Comparison of ENCODE assay signal across 8 cellular contexts in the genomic region with DNA sequence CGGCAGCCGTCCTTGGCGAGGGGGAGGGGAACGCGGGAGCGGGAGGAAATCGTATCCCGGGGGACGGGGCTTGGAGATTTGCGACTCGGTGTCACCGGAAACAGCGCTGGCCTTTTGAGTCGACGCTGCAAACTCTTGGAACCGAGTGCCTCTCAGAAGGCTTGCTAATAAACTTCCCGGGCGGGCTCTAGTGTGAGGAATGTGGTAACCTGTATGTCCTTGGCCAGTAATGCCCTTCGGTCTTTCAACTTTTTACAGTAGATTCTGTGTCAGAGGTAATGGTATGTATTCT.
DNase-seq lines count a peak whose midpoint lies in the region; TF ChIP-seq lines count a peak whose summit lies in the region.

No MANE protein-coding gene starts in this region.

- H3K9me3 ChIP-seq in SJCRH30 (replicated peaks) = no peaks in the 10 kb centered on the region
- no peaks in the 10 kb centered on the region for H3K9me3 ChIP-seq in fibroblast of lung (ENCODE audit: control insufficient read depth, insufficient read depth, low read depth, low read length)

- peak overlapping the region; percentile 88 for H3K4me2 ChIP-seq in fibroblast of lung (ENCODE audit: extremely low read depth, insufficient read depth, low read length)

- H3K79me2 ChIP-seq in fibroblast of lung (ENCODE audit: control insufficient read depth, insufficient read depth, low read length) = peaks cover 52% of the 10 kb centered on the region

- DNase-seq in NOMO-1 treated with DMSO at 0.1 percent for 48 hours (lab: John Stamatoyannopoulos, UW; ENCODE audit: unreplicated experiment) (peak; percentile 57), NOMO-1 treated with dmso at 0.1 percent for 144 hours (lab: John Stamatoyannopoulos, UW; ENCODE audit: unreplicated experiment) (no peak), SJCRH30 (no peak), fibroblast of lung (ENCODE audit: low read depth in 2 of 2) (no peak), retinal pigment epithelial cell (ENCODE audit: low read depth) (peak; percentile 34), pons (ENCODE audit: low spot score) (no peak), NCI-H1092 treated with DMSO at 0.1 percent for 48 hours (lab: John Stamatoyannopoulos, UW) (no peak), dermis blood vessel endothelial cell (no peak)

- no peaks in the 10 kb centered on the region for H3K27me3 ChIP-seq in SJCRH30
- H3K27me3 ChIP-seq in fibroblast of lung (ENCODE audit: control insufficient read depth, insufficient read depth, low read length) = no peaks in the 10 kb centered on the region

- TF ChIP-seq CTCF in fibroblast of lung (conservative IDR thresholded peaks at IDR 0.05 in 1 of 2, IDR thresholded peaks at IDR 0.05 in 1 of 2; ENCODE audit: low read depth in 1 of 2, low read length in 2 of 2) (peak; percentile 7 to 18), retinal pigment epithelial cell (conservative IDR thresholded peaks at IDR 0.05; ENCODE audit: low read depth, low read length) (peak; percentile 15)

- peak overlapping the region; percentile 72 for H3K9ac ChIP-seq in fibroblast of lung (ENCODE audit: insufficient read depth, low read length)

- H3K36me3 ChIP-seq in SJCRH30 (peaks cover 19% of the 10 kb centered on the region), fibroblast of lung (ENCODE audit: control insufficient read depth, insufficient read depth, low read length) (no peaks in the 10 kb centered on the region)

- H3K27ac ChIP-seq in SJCRH30 (peak overlapping the region; percentile 96), fibroblast of lung (ENCODE audit: insufficient read depth, low read length) (peak overlapping the region; percentile 83)

- H3K4me3 ChIP-seq in SJCRH30 (peak overlapping the region; percentile 95), fibroblast of lung (replicated peaks in 1 of 4; ENCODE audit: control extremely low read depth in 1 of 4, insufficient read depth in 1 of 4, low read depth in 3 of 4, low read length in 4 of 4) (peak overlapping the region; percentile 77 to 96 (median 84)), retinal pigment epithelial cell (ENCODE audit: low read length) (peak overlapping the region; percentile 90)

- H2AFZ ChIP-seq in fibroblast of lung (ENCODE audit: low read length) = no peak overlapping the region

- H3K4me1 ChIP-seq in SJCRH30 = peaks cover 3% of the 10 kb centered on the region; the same call in 1 of the 2 replicates
- no peaks in the 10 kb centered on the region for H3K4me1 ChIP-seq in fibroblast of lung (ENCODE audit: control insufficient read depth, extremely low read depth, insufficient read depth, low read length)

- peaks cover 20% of the 10 kb centered on the region for H4K20me1 ChIP-seq in fibroblast of lung (ENCODE audit: control insufficient read depth, extremely low read depth, insufficient read depth, low read length)

Comparison
In these comparisons a context has a peak if more than half of its experiments do, and no peak if none do; other contexts are left out.
1. DNase-seq: peak in NOMO-1 treated with DMSO at 0.1 percent for 48 hours (single experiment) and retinal pigment epithelial cell (single experiment); none in NOMO-1 treated with dmso at 0.1 percent for 144 hours (single experiment), SJCRH30 (0 of 2), fibroblast of lung (0 of 2), pons (single experiment), NCI-H1092 treated with DMSO at 0.1 percent for 48 hours (single experiment) and dermis blood vessel endothelial cell (single experiment).
2. Peak in every context shown above with its lines, with median percentiles within 50 percentile points of each other: H3K4me3 ChIP-seq.